ENCODE assay signal across 9 cellular contexts in genomic region chr16:3036726-3037315, GRCh38.
DNase-seq lines count a peak whose midpoint lies in the region.
"Had no signal": no experiment of that assay in that cellular context is flagged by ENCODE, and none has a peak within 500 bp of the region (broad histone marks: within the 10 kb centered on the region; RNA-seq: fewer than 3 reads in every experiment).

Gene BICDL2, minus strand, starts transcription at chr16:3036944. Its CDS starts 1,448 bp downstream, at chr16:3035496.

- H3K27ac ChIP-seq in iPS DF 6.9 (ENCODE audit: low read length), result no peak within 1 kb of the TSS
- no peak within 1 kb of the TSS for H3K27ac ChIP-seq in rectal smooth muscle tissue (ENCODE audit: low read depth, low read length)

- DNase-seq in NCI-H345 (lab: John Stamatoyannopoulos, UW) (peak; percentile 16), NCI-H345 treated with DMSO at 0.1 percent for 48 hours (lab: John Stamatoyannopoulos, UW; ENCODE audit: unreplicated experiment) (no peak), NCI-H226 (peak; percentile 1), iPS DF 6.9 (ENCODE audit: low read depth, low spot score) (no peak), 8988T (no peak), NCI-H2227 treated with DMSO at 0.1 percent for 48 hours (lab: John Stamatoyannopoulos, UW) (no peak), AML-193 (lab: John Stamatoyannopoulos, UW) (no peak)
- DNase-seq: NCI-H1048 had no signal

- H3K9ac ChIP-seq in rectal smooth muscle tissue (ENCODE audit: low read length), result no peak within 1 kb of the TSS

- WGBS in iPS DF 6.9 (ENCODE audit: insufficient coverage, insufficient read length), result no CpG with 5 or more reads among the region's 44 CpGs

- no peaks in the 10 kb centered on the region for H3K27me3 ChIP-seq in iPS DF 6.9 (ENCODE audit: control insufficient read depth, insufficient read depth, low read length)
- peaks cover 12% of the 10 kb centered on the region for H3K27me3 ChIP-seq in rectal smooth muscle tissue (ENCODE audit: control insufficient read depth, insufficient read depth, low read length)

- peaks cover 2% of the 10 kb centered on the region; the same call in 1 of the 2 replicates for H3K4me1 ChIP-seq in iPS DF 6.9 (ENCODE audit: control insufficient read depth, insufficient read depth, low read length)
- no peaks in the 10 kb centered on the region for H3K4me1 ChIP-seq in rectal smooth muscle tissue (ENCODE audit: control insufficient read depth, insufficient read depth, low read length)

- H3K36me3 ChIP-seq in iPS DF 6.9 (ENCODE audit: control insufficient read depth, insufficient read depth, low read length), result no peaks in the 10 kb centered on the region
- no peaks in the 10 kb centered on the region for H3K36me3 ChIP-seq in rectal smooth muscle tissue (ENCODE audit: control insufficient read depth, insufficient read depth, low read length)

- H3K9me3 ChIP-seq in iPS DF 6.9 (ENCODE audit: control insufficient read depth, insufficient read depth, low read length), result no peaks in the 10 kb centered on the region

- peak within 1 kb of the TSS; percentile 60; the same call in 1 of the 2 replicates for H3K4me3 ChIP-seq in iPS DF 6.9 (ENCODE audit: low read length)
- H3K4me3 ChIP-seq in rectal smooth muscle tissue (ENCODE audit: low read length), result peak within 1 kb of the TSS; percentile 49

Comparison
In these comparisons a context has a peak if more than half of its experiments do, and no peak if none do; other contexts are left out.
1. DNase-seq: peak in NCI-H345 (single experiment) and NCI-H226 (single experiment); none in NCI-H345 treated with DMSO at 0.1 percent for 48 hours (single experiment), iPS DF 6.9 (single experiment), 8988T (single experiment), NCI-H2227 treated with DMSO at 0.1 percent for 48 hours (single experiment) and AML-193 (0 of 2).